26 cellular contexts compared by ENCODE assay signal in genomic region chr3:57087361-57088092, GRCh38. TPM values are rescaled to one million over a fixed set of nuclear protein-coding genes. Genes with fewer than 3 reads are reported as not detected.
DNase-seq lines count a peak whose midpoint lies in the region; ATAC-seq, FAIRE-seq and TF ChIP-seq lines count a peak whose summit lies in the region.
"Had no signal": no experiment of that assay in that cellular context is flagged by ENCODE, and none has a peak within 500 bp of the region (broad histone marks: within the 10 kb centered on the region; RNA-seq: fewer than 3 reads in every experiment).

No MANE protein-coding gene starts in this region.

- no peaks in the 10 kb centered on the region for H3K23me2 ChIP-seq in H9 (ENCODE audit: insufficient read length, low read depth, low read length, poor library complexity, severe bottlenecking)

- H3K79me2 ChIP-seq in H9 (ENCODE audit: insufficient read depth, low read length) (no peaks in the 10 kb centered on the region), Karpas-422 (ENCODE audit: low read length) (no peaks in the 10 kb centered on the region), K562 (ENCODE audit: control insufficient read depth, insufficient read depth, low read length) (no peaks in the 10 kb centered on the region), mesendoderm (ENCODE audit: control insufficient read depth, insufficient read depth, low read length) (peaks cover under 1% of the 10 kb centered on the region)

- H2BK15ac ChIP-seq in H9 (ENCODE audit: low read depth, low read length): no peak overlapping the region
- H2BK15ac ChIP-seq in mesendoderm (replicated peaks; ENCODE audit: low read depth): no peak overlapping the region

- no peak overlapping the region for H3K14ac ChIP-seq in H9 (ENCODE audit: insufficient read depth, low read length)

- H3K23ac ChIP-seq in H9 (ENCODE audit: insufficient read length, low read depth, low read length) (no peak overlapping the region), mesendoderm (ENCODE audit: low read length) (no peak overlapping the region)

- H3K9me3 ChIP-seq in H9 (ENCODE audit: control insufficient read depth, low read depth, low read length) (no peaks in the 10 kb centered on the region), Karpas-422 (ENCODE audit: low read length) (no peaks in the 10 kb centered on the region), K562 (replicated peaks; ENCODE audit: control insufficient read depth, insufficient read depth, low read depth, low read length) (no peaks in the 10 kb centered on the region), HAP-1 (no peaks in the 10 kb centered on the region), pancreas (no peaks in the 10 kb centered on the region)
- H3K9me3 ChIP-seq: A549; BE2C; BLaER1 treated with 17β-estradiol and CSF1 and Interleukin-3, amounts not matched to agents 10 nM and 100 nM had no signal

- H3K79me1 ChIP-seq in H9 (ENCODE audit: insufficient read depth, low read depth, low read length, poor library complexity, severe bottlenecking): no peaks in the 10 kb centered on the region
- H3K79me1 ChIP-seq in mesendoderm (ENCODE audit: low read length): peaks cover under 1% of the 10 kb centered on the region

- H3K36me3 ChIP-seq in Karpas-422 (ENCODE audit: insufficient read depth, low read length): no peaks in the 10 kb centered on the region
- H3K36me3 ChIP-seq in K562 (ENCODE audit: control insufficient read depth, insufficient read depth, low read length): no peaks in the 10 kb centered on the region
- no peaks in the 10 kb centered on the region for H3K36me3 ChIP-seq in mesendoderm (ENCODE audit: control insufficient read depth, insufficient read depth, low read length)
- H3K36me3 ChIP-seq in HAP-1 (replicated peaks): no peaks in the 10 kb centered on the region
- no peaks in the 10 kb centered on the region for H3K36me3 ChIP-seq in pancreas
- H3K36me3 ChIP-seq: BE2C; BLaER1 treated with 17β-estradiol and CSF1 and Interleukin-3, amounts not matched to agents 10 nM and 100 nM had no signal

- H3K4ac ChIP-seq in H9 (ENCODE audit: low read depth, low read length): no peak overlapping the region
- H3K4ac ChIP-seq in mesendoderm (ENCODE audit: low read depth, low read length): no peak overlapping the region

- WGBS in H9 (ENCODE audit: extremely low coverage, insufficient read length, low lambda C conversion rate): no CpG with 5 or more reads among the region's 1 CpG
- 40% methylated on average over 1 of the region's 1 CpG for WGBS in K562 (ENCODE audit: insufficient coverage, low coverage, missing lambda C conversion rate)
- WGBS in mesendoderm (ENCODE audit: extremely low coverage, insufficient coverage, low lambda C conversion rate): no CpG with 5 or more reads among the region's 1 CpG
- WGBS in pancreas, 2 donors: 98 to 100% methylated on average over 1 of the region's 1 CpG

- no peak for TF ChIP-seq RAD21 in K562 (CRISPR knock-in tag; conservative IDR thresholded peaks at IDR 0.05 in 1 of 2, IDR thresholded peaks at IDR 0.05 in 1 of 2)

- H3T11ph ChIP-seq in H9 (ENCODE audit: low read length): no peak overlapping the region

- POLR2A ChIA-PET in K562 (lab: Yijun Ruan, JAX): interaction anchor here (1.3 kb wide), 1 partner anchor 8 kb away, joined by 3 read pairs; no protein-coding TSS in a partner anchor

- H3K18ac ChIP-seq in H9 (ENCODE audit: insufficient read length, low read depth, low read length) (no peak overlapping the region), mesendoderm (ENCODE audit: low read length) (no peak overlapping the region)

- no peak overlapping the region for H4K91ac ChIP-seq in H9 (ENCODE audit: insufficient read length, low read depth, low read length)

- no TSS peak for BruUV-seq in K562 (replicated peaks; lab: Mats Ljungman, UMichigan)

- H4K20me1 ChIP-seq in H9 (ENCODE audit: control insufficient read depth, insufficient read depth, insufficient read length) (peaks cover 2% of the 10 kb centered on the region), Karpas-422 (ENCODE audit: insufficient read depth, low read depth, low read length) (no peaks in the 10 kb centered on the region), K562 (replicated peaks; ENCODE audit: control insufficient read depth, insufficient read depth, low read length) (no peaks in the 10 kb centered on the region)
- H4K20me1 ChIP-seq: BLaER1 treated with 17β-estradiol and CSF1 and Interleukin-3, amounts not matched to agents 10 nM and 100 nM had no signal

- H3K4me1 ChIP-seq in H9 (ENCODE audit: insufficient read depth, low read length) (no peaks in the 10 kb centered on the region), Karpas-422 (ENCODE audit: low read length) (peaks cover 69% of the 10 kb centered on the region), K562 (replicated peaks in 1 of 2; ENCODE audit: control insufficient read depth in 2 of 2, insufficient read depth in 2 of 2, low read length in 2 of 2) (no peaks in the 10 kb centered on the region), mesendoderm (ENCODE audit: control insufficient read depth, low read depth, low read length) (peaks cover 3% of the 10 kb centered on the region), HAP-1 (no peaks in the 10 kb centered on the region), pancreas (no peaks in the 10 kb centered on the region)
- H3K4me1 ChIP-seq: A549, BE2C had no signal

- H2BK12ac ChIP-seq in H9 (ENCODE audit: insufficient read length, low read depth, low read length): no peak overlapping the region

- no peaks in the 10 kb centered on the region for H3K27me3 Mint-ChIP-seq in H9 (ENCODE audit: low read depth)

- intact Hi-C loops in K562 (cut with micrococcal nuclease): no loop called here
- intact Hi-C loops in pancreas (cut with DNase I): no loop called here

- no peaks in the 10 kb centered on the region for H3K9me1 ChIP-seq in K562 (ENCODE audit: control insufficient read depth, insufficient read depth, low read length)

- H3K36me3 Mint-ChIP-seq in H9 (ENCODE audit: insufficient read depth in 1 of 3, low read depth in 3 of 3): no peaks in the 10 kb centered on the region; a peak in 2 of 7 replicates
- H3K36me3 Mint-ChIP-seq: CD14-positive monocyte; CD8-positive, alpha-beta memory T cell had no signal

- H3K9ac ChIP-seq in H9 (ENCODE audit: extremely low read depth, insufficient read length, low read length) (no peak overlapping the region), Karpas-422 (ENCODE audit: low read length) (no peak overlapping the region), K562 (ENCODE audit: insufficient read depth in 1 of 2, low read depth in 2 of 2, low read length in 2 of 2) (no peak overlapping the region), mesendoderm (ENCODE audit: low read length) (no peak overlapping the region)
- H3K9ac ChIP-seq: BLaER1 treated with 17β-estradiol and CSF1 and Interleukin-3, amounts not matched to agents 10 nM and 100 nM had no signal

- DNase-seq in H9 (no peak), Karpas-422 (peak; percentile 75), K562 (ENCODE audit: extremely low read depth in 1 of 4, low spot score in 3 of 4) (no peak), substantia nigra (lab: John Stamatoyannopoulos, UW) (no peak), mesendoderm (no peak), HAP-1 (ENCODE audit: low spot score in 2 of 2) (no peak), pancreas (no peak)
- DNase-seq: 8988T; ACHN; BE2C; CD4-positive, alpha-beta T cell; CD8-positive, alpha-beta memory T cell; DMS 273 treated with DMSO at 0.1 percent for 48 hours; DMS79; EL; GDM1; HFFc6 had no signal

- TF ChIP-seq EP300 in K562 (IDR thresholded peaks at IDR 0.05; ENCODE audit: low read length): no peak

- no peak overlapping the region for H3K4me2 ChIP-seq in H9 (ENCODE audit: insufficient read depth, insufficient read length, low read length)
- peak overlapping the region; percentile 57 for H3K4me2 ChIP-seq in Karpas-422 (ENCODE audit: low read depth, low read length, poor library complexity, severe bottlenecking)
- H3K4me2 ChIP-seq in K562 (ENCODE audit: insufficient read depth, low read length): no peak overlapping the region
- H3K4me2 ChIP-seq in mesendoderm (ENCODE audit: low read length): no peak overlapping the region
- H3K4me2 ChIP-seq: A549; BLaER1 treated with 17β-estradiol and CSF1 and Interleukin-3, amounts not matched to agents 10 nM and 100 nM; GM23338 had no signal

- no peaks in the 10 kb centered on the region for H3K9me3 Mint-ChIP-seq in H9
- H3K9me3 Mint-ChIP-seq: CD14-positive monocyte; CD4-positive, alpha-beta T cell; GM23338; HFFc6 had no signal

- H4K5ac ChIP-seq in H9 (ENCODE audit: insufficient read length, low read depth, low read length): no peak overlapping the region
- no peak overlapping the region for H4K5ac ChIP-seq in mesendoderm (ENCODE audit: low read length)

- H3K4me3 ChIP-seq in Karpas-422 (ENCODE audit: low read length) (no peak overlapping the region), K562 (no peak overlapping the region), mesendoderm (ENCODE audit: low read length) (no peak overlapping the region), HAP-1 (no peak overlapping the region), pancreas (no peak overlapping the region)
- H3K4me3 ChIP-seq: A549; BLaER1 treated with 17β-estradiol and CSF1 and Interleukin-3, amounts not matched to agents 10 nM and 100 nM; GM23338 had no signal

- no peak overlapping the region for H2BK120ac ChIP-seq in H9 (ENCODE audit: low read depth, low read length, poor library complexity, severe bottlenecking)
- H2BK120ac ChIP-seq in mesendoderm (ENCODE audit: low read depth, low read length): no peak overlapping the region

- no peak overlapping the region for H3K56ac ChIP-seq in H9 (ENCODE audit: insufficient read length, low read depth, low read length)
- H3K56ac ChIP-seq in mesendoderm (ENCODE audit: low read length): no peak overlapping the region

- no peak for TF ChIP-seq POLR2A in K562 (conservative IDR thresholded peaks at IDR 0.05)

- CTCF ChIA-PET in K562 (lab: Yijun Ruan, JAX; ENCODE audit: low intra/inter-chr PET ratio): no interaction called here

- no peaks in the 10 kb centered on the region for H3K9me2 ChIP-seq in Karpas-422 (replicated peaks; ENCODE audit: insufficient read depth, low read length)

- no peak overlapping the region for H3K4me3 Mint-ChIP-seq in H9
- H3K4me3 Mint-ChIP-seq: CD14-positive monocyte; CD4-positive, alpha-beta T cell; CD8-positive, alpha-beta memory T cell; GM23338; HFFc6 had no signal

- H3K27ac ChIP-seq in H9 (ENCODE audit: insufficient read length, low read depth, low read length): no peak overlapping the region
- peak overlapping the region; percentile 95 for H3K27ac ChIP-seq in Karpas-422 (ENCODE audit: low read length)
- no peak overlapping the region for H3K27ac ChIP-seq in K562 (ENCODE audit: extremely low read depth, low read depth, low read length)
- peak overlapping the region; percentile 36 for H3K27ac ChIP-seq in substantia nigra (ENCODE audit: low read depth, low read length, poor library complexity, severe bottlenecking)
- H3K27ac ChIP-seq in mesendoderm (ENCODE audit: low read depth, low read length): no peak overlapping the region
- no peak overlapping the region for H3K27ac ChIP-seq in pancreas
- H3K27ac ChIP-seq: A549; BLaER1 treated with 17β-estradiol and CSF1 and Interleukin-3, amounts not matched to agents 10 nM and 100 nM had no signal

- no peak for ATAC-seq in K562
- ATAC-seq in pancreas: no peak
- ATAC-seq: A549, GM23338, HCT116 had no signal

- H4K8ac ChIP-seq in H9 (replicated peaks; ENCODE audit: insufficient read length, low read depth, low read length): no peak overlapping the region
- H4K8ac ChIP-seq in mesendoderm (ENCODE audit: low read depth, low read length): no peak overlapping the region

- peak overlapping the region; percentile 60 for H2BK20ac ChIP-seq in H9 (ENCODE audit: low read depth, low read length, poor library complexity, severe bottlenecking)

- H3K27me3 ChIP-seq in H9 (ENCODE audit: insufficient read depth, low read length): no peaks in the 10 kb centered on the region
- H3K27me3 ChIP-seq in Karpas-422 (ENCODE audit: low read length): no peaks in the 10 kb centered on the region
- H3K27me3 ChIP-seq in K562 (ENCODE audit: control insufficient read depth in 2 of 2, insufficient read depth in 2 of 2, low read length in 2 of 2): no peaks in the 10 kb centered on the region; a peak in 2 of 5 replicates
- no peaks in the 10 kb centered on the region for H3K27me3 ChIP-seq in mesendoderm (ENCODE audit: insufficient read depth, low read length, poor library complexity)
- H3K27me3 ChIP-seq in HAP-1 (ENCODE audit: low read depth): no peaks in the 10 kb centered on the region
- H3K27me3 ChIP-seq in pancreas: no peaks in the 10 kb centered on the region
- H3K27me3 ChIP-seq: BE2C; BLaER1 treated with 17β-estradiol and CSF1 and Interleukin-3, amounts not matched to agents 10 nM and 100 nM had no signal

- H2AFZ ChIP-seq in H9 (ENCODE audit: low read length): no peak overlapping the region
- no peak overlapping the region for H2AFZ ChIP-seq in Karpas-422 (ENCODE audit: low read length)
- no peak overlapping the region for H2AFZ ChIP-seq in K562 (ENCODE audit: low read depth, low read length)
- H2AFZ ChIP-seq: GM23338 had no signal

- no peak overlapping the region for H3K27ac Mint-ChIP-seq in H9
- H3K27ac Mint-ChIP-seq: CD4-positive, alpha-beta T cell; CD8-positive, alpha-beta memory T cell; GM23338; HFFc6 had no signal

- TF ChIP-seq CTCF in H9 (conservative IDR thresholded peaks at IDR 0.05) (no peak), K562 (IDR thresholded peaks at IDR 0.05 in 2 of 3, conservative IDR thresholded peaks at IDR 0.05 in 1 of 3; ENCODE audit: insufficient read depth in 2 of 3, low read depth in 1 of 3, low read length in 3 of 3) (no peak), pancreas (IDR thresholded peaks at IDR 0.05) (no peak)

- FAIRE-seq in K562 (lab: Jason Lieb, UNC) (no peak), pancreas (lab: Jason Lieb, UNC) (no peak)
- FAIRE-seq: A549, D721Med, GM12891, GM18507, H54 had no signal

- in situ Hi-C loops in K562 (cut with MboI) (no loop called here), HAP-1 (cut with MboI; ENCODE audit: low sequenced_read_pairs) (no loop called here)

- H2AK5ac ChIP-seq in H9 (ENCODE audit: insufficient read length, low read length) (no peak overlapping the region), mesendoderm (ENCODE audit: low read length) (no peak overlapping the region)

- peaks cover 3 to 14% of the 10 kb centered on the region in 2 experiments; a peak in 2 of 4 replicates for H3K4me1 Mint-ChIP-seq in H9
- H3K4me1 Mint-ChIP-seq: CD8-positive, alpha-beta memory T cell had no signal

- no peak overlapping the region for H2BK5ac ChIP-seq in H9 (ENCODE audit: insufficient read length, low read length)
- no peak overlapping the region for H2BK5ac ChIP-seq in mesendoderm (ENCODE audit: low read length)

RNA-seq across cellular contexts. Expression of gene SPATA12, which starts 27.1 kb away (rescaled TPM):
- total RNA-seq in H9 (2021) (0.11 and 0.22 TPM in 2 replicates), K562 (2014; rRNA removed) (not detected in 2 replicates), K562 (2014; rRNA removed; fragmentation: Illumina TruSeq; extraction: Trizol) (not detected in 2 replicates), K562 (2015; rRNA removed; fragmentation: Illumina TruSeq; extraction: Trizol) (not detected in 2 replicates), K562 (2021) (not detected in 2 replicates), pancreas (under 1 TPM in 2 of 6 donors, not detected in 4; 0.06 to 0.12 TPM)
- 3.2 and 3.9 TPM in 2 replicates for total RNA-seq in Karpas-422 (2014; rRNA removed; shearing (Covaris generic); ENCODE audit: low replicate concordance)
- total RNA-seq in K562 (2011; cell fraction: chromatin; rRNA removed; ENCODE audit: low replicate concordance): not detected in 2 replicates
- not detected in 2 replicates for total RNA-seq in K562 (2011; cell fraction: nucleolus; rRNA removed)
- total RNA-seq in K562 (2011; cell fraction: nucleoplasm; rRNA removed): not detected in 2 replicates
- polyA plus RNA-seq in K562 (2011; rRNA removed) (not detected in 2 replicates), K562 (2014; fragmentation: Illumina TruSeq; extraction: Trizol) (not detected in 2 replicates), K562 (2014; fragmentation: Nextera tagmentation; extraction: Ambion mirVana) (not detected), K562 (2014; rRNA removed) (not detected in 2 replicates), pancreas (not detected)
- not detected in 2 replicates for polyA plus RNA-seq in K562 (2011; cell fraction: cytosol; rRNA removed)
- not detected in 2 replicates for polyA plus RNA-seq in K562 (2011; cell fraction: nucleus; rRNA removed)
- not detected in 2 replicates for polyA plus RNA-seq in K562 (2012)
- not detected in 2 replicates for polyA minus RNA-seq in K562 (2011; rRNA and poly(A)+ RNA removed)
- not detected in 2 replicates for polyA minus RNA-seq in K562 (2011; cell fraction: cytosol; rRNA and poly(A)+ RNA removed)
- polyA minus RNA-seq in K562 (2011; cell fraction: nucleus; rRNA and poly(A)+ RNA removed): not detected in 2 replicates
- 0.49 TPM for polyA plus RNA-seq in mesendoderm (2013, experiment 1 of 2)
- polyA plus RNA-seq in mesendoderm (2013, experiment 2 of 2): 0.56 TPM
- total RNA-seq: CD4-positive, alpha-beta T cell; CD8-positive, alpha-beta memory T cell; HFFc6 had no signal
- polyA plus RNA-seq: CD8-positive, alpha-beta memory T cell had no signal

Comparison
In these comparisons a context has a peak if more than half of its experiments do, and no peak if none do; other contexts are left out.
1. H3K27ac ChIP-seq: peak in Karpas-422 (single experiment) and substantia nigra (single experiment); none in H9 (single experiment), K562 (single experiment), mesendoderm (single experiment) and pancreas (0 of 4).